In genomic region chr3:128103277-128103676, GRCh38 we compare ENCODE assay signal across 25 cellular contexts. TPM values are rescaled to one million over a fixed set of nuclear protein-coding genes. Genes with fewer than 3 reads are reported as not detected.
DNase-seq lines count a peak whose midpoint lies in the region; FAIRE-seq and TF ChIP-seq lines count a peak whose summit lies in the region.
"Had no signal": no experiment of that assay in that cellular context is flagged by ENCODE, and none has a peak within 500 bp of the region (broad histone marks: within the 10 kb centered on the region; RNA-seq: fewer than 3 reads in every experiment).

No MANE protein-coding gene starts in this region.

- no peak overlapping the region for H3K4me3 Mint-ChIP-seq in astrocyte (ENCODE audit: unreplicated experiment)
- H3K4me3 Mint-ChIP-seq: B cell; CD4-positive, alpha-beta T cell; CD8-positive, alpha-beta T cell had no signal

- no peak overlapping the region for H2AFZ ChIP-seq in astrocyte (ENCODE audit: low read depth, low read length)
- H2AFZ ChIP-seq in osteoblast (ENCODE audit: low read length), result no peak overlapping the region

- peaks cover 6% of the 10 kb centered on the region for H4K20me1 ChIP-seq in astrocyte (ENCODE audit: insufficient read depth, low read length)
- no peaks in the 10 kb centered on the region for H4K20me1 ChIP-seq in osteoblast (ENCODE audit: insufficient read depth, low read length)

- POLR2A ChIA-PET in HEK293 (lab: Yijun Ruan, JAX), result no interaction called here

- H3K27me3 Mint-ChIP-seq in astrocyte (ENCODE audit: low read depth, unreplicated experiment), result no peaks in the 10 kb centered on the region
- H3K27me3 Mint-ChIP-seq: B cell; CD4-positive, alpha-beta T cell had no signal

- H3K9me3 Mint-ChIP-seq in astrocyte (ENCODE audit: unreplicated experiment), result no peaks in the 10 kb centered on the region
- H3K9me3 Mint-ChIP-seq: CD4-positive, alpha-beta T cell; CD8-positive, alpha-beta T cell had no signal

- H3K4me3 ChIP-seq in HEK293 (ENCODE audit: low read depth, low read length) (no peak overlapping the region), astrocyte (ENCODE audit: insufficient read depth, low read depth, low read length) (no peak overlapping the region), osteoblast (ENCODE audit: insufficient read depth, low read length) (no peak overlapping the region)
- H3K4me3 ChIP-seq: A549; BLaER1 treated with 17β-estradiol and CSF1 and Interleukin-3, amounts not matched to agents 10 nM and 100 nM had no signal

- H3K4me1 Mint-ChIP-seq in astrocyte (ENCODE audit: low read depth, unreplicated experiment), result no peaks in the 10 kb centered on the region
- H3K4me1 Mint-ChIP-seq: B cell had no signal

- TF ChIP-seq CTCF in HEK293 (tag by site-specific recombination; IDR thresholded peaks at IDR 0.05), result no peak
- no peak for TF ChIP-seq CTCF in astrocyte (IDR thresholded peaks at IDR 0.05; ENCODE audit: insufficient read depth, low read depth, low read length)
- TF ChIP-seq CTCF in osteoblast (IDR thresholded peaks at IDR 0.05; ENCODE audit: extremely low read depth, low read depth, low read length), result no peak

- DNase-seq in NCI-H69 (lab: John Stamatoyannopoulos, UW) (peak; percentile 70), astrocyte (ENCODE audit: low read depth) (no peak), islet precursor cell (no peak), osteoblast (ENCODE audit: insufficient read length, low spot score, missing footprints) (no peak)
- DNase-seq in activated CD8-positive, alpha-beta memory T cell treated with anti-CD3 and anti-CD28 coated beads, Interleukin-2, amount 50 U/mL, for 48 hours, result no peak
- DNase-seq: AML-193; Caco-2; Calu3; CD4-positive, alpha-beta T cell; CD8-positive, alpha-beta T cell; DMS153; DMS53; DMS79; DND-41; EL; GDM1 had no signal

- no peak overlapping the region for H3K9ac ChIP-seq in astrocyte (ENCODE audit: low read length)
- H3K9ac ChIP-seq: BLaER1 treated with 17β-estradiol and CSF1 and Interleukin-3, amounts not matched to agents 10 nM and 100 nM had no signal

- FAIRE-seq in astrocyte (lab: Jason Lieb, UNC), result peak; percentile 13
- FAIRE-seq: A549, D721Med, GM12891, GM19239 had no signal

- H3K27ac ChIP-seq in HEK293 (ENCODE audit: extremely low read depth, low read depth, low read length), result no peak overlapping the region
- H3K27ac ChIP-seq in astrocyte (ENCODE audit: low read depth, low read length), result no peak overlapping the region
- no peak overlapping the region for H3K27ac ChIP-seq in osteoblast (ENCODE audit: low read depth, low read length)
- H3K27ac ChIP-seq: 22Rv1; A549; BLaER1 treated with 17β-estradiol and CSF1 and Interleukin-3, amounts not matched to agents 10 nM and 100 nM; C4-2B had no signal

- peaks cover 16% of the 10 kb centered on the region for H3K36me3 Mint-ChIP-seq in astrocyte (ENCODE audit: low read depth, unreplicated experiment)

- H3K79me2 ChIP-seq in astrocyte (ENCODE audit: insufficient read depth, low read length), result no peaks in the 10 kb centered on the region
- peaks cover 14% of the 10 kb centered on the region for H3K79me2 ChIP-seq in osteoblast (ENCODE audit: insufficient read depth, low read length)

- CTCF ChIA-PET in HEK293 (lab: Yijun Ruan, JAX), result interaction anchor here (0.6 to 1.6 kb wide), 3 partner anchors 12 to 30 kb away, joined by 3 to 5 read pairs (median 3); no protein-coding TSS in a partner anchor

- H3K9me3 ChIP-seq in HEK293 (ENCODE audit: control insufficient read depth, insufficient read depth, low read depth, low read length), result no peaks in the 10 kb centered on the region
- no peaks in the 10 kb centered on the region for H3K9me3 ChIP-seq in astrocyte (ENCODE audit: insufficient read depth, low read depth, low read length)
- H3K9me3 ChIP-seq in osteoblast (ENCODE audit: low read depth, low read length), result no peaks in the 10 kb centered on the region
- H3K9me3 ChIP-seq: A549; BLaER1 treated with 17β-estradiol and CSF1 and Interleukin-3, amounts not matched to agents 10 nM and 100 nM; Caco-2 had no signal

- H3K27me3 ChIP-seq in astrocyte (ENCODE audit: insufficient read depth, low read length) (no peaks in the 10 kb centered on the region), osteoblast (ENCODE audit: insufficient read depth, low read length) (no peaks in the 10 kb centered on the region)
- H3K27me3 ChIP-seq: BLaER1 treated with 17β-estradiol and CSF1 and Interleukin-3, amounts not matched to agents 10 nM and 100 nM had no signal

- peaks cover 0 to 84% of the 10 kb centered on the region in 2 experiments; a peak in 1 of 3 replicates for H3K36me3 ChIP-seq in HEK293 (ENCODE audit: control insufficient read depth in 2 of 2, insufficient read depth in 1 of 2, low read length in 2 of 2)
- H3K36me3 ChIP-seq in astrocyte (ENCODE audit: insufficient read depth, low read length), result peaks cover 20% of the 10 kb centered on the region
- H3K36me3 ChIP-seq in osteoblast (ENCODE audit: insufficient read depth, low read length), result peaks cover 41% of the 10 kb centered on the region

- H3K27ac Mint-ChIP-seq in astrocyte (ENCODE audit: unreplicated experiment), result no peak overlapping the region
- H3K27ac Mint-ChIP-seq: B cell; CD4-positive, alpha-beta T cell; CD8-positive, alpha-beta T cell had no signal

- H3K4me1 ChIP-seq in HEK293 (ENCODE audit: control insufficient read depth, insufficient read depth, low read length) (no peaks in the 10 kb centered on the region), astrocyte (ENCODE audit: insufficient read depth, low read length) (no peaks in the 10 kb centered on the region), osteoblast (ENCODE audit: insufficient read depth, low read length) (no peaks in the 10 kb centered on the region)

- H3K4me2 ChIP-seq in astrocyte (ENCODE audit: low read length) (no peak overlapping the region), osteoblast (ENCODE audit: insufficient read depth, low read length) (no peak overlapping the region)
- H3K4me2 ChIP-seq: A549 had no signal

TF ChIP-seq in HEK293, 187 proteins besides CTCF, POLR2A, EP300 and RAD21:
- TF ChIP-seq ZNF768 (tag by site-specific recombination; IDR thresholded peaks at IDR 0.05) (peak; percentile 55; the same call in 1 of the 2 replicates), ZNF792 (tag by site-specific recombination; IDR thresholded peaks at IDR 0.05) (no peak), PRDM6 (tag by site-specific recombination; IDR thresholded peaks at IDR 0.05) (peak; percentile 51; the same call in 1 of the 2 replicates)

RNA-seq across cellular contexts. Expression of gene RUVBL1, which starts 20.3 kb away (rescaled TPM):
- total RNA-seq in astrocyte (39.7 and 43.0 TPM in 2 replicates), osteoblast (40.1 and 41.6 TPM in 2 replicates)

RNA-seq across cellular contexts. Expression of gene EEFSEC, which starts 50.0 kb away (rescaled TPM):
- total RNA-seq in astrocyte (6.1 and 6.3 TPM in 2 replicates), osteoblast (4.4 and 5.1 TPM in 2 replicates)

RNA-seq across cellular contexts. Expression of gene SEC61A1, which starts 51.0 kb away (rescaled TPM):
- total RNA-seq in astrocyte, result 400 and 432 TPM in 2 replicates
- 350 and 355 TPM in 2 replicates for total RNA-seq in osteoblast
